1 cellular context compared by ENCODE assay signal in the genomic region with DNA sequence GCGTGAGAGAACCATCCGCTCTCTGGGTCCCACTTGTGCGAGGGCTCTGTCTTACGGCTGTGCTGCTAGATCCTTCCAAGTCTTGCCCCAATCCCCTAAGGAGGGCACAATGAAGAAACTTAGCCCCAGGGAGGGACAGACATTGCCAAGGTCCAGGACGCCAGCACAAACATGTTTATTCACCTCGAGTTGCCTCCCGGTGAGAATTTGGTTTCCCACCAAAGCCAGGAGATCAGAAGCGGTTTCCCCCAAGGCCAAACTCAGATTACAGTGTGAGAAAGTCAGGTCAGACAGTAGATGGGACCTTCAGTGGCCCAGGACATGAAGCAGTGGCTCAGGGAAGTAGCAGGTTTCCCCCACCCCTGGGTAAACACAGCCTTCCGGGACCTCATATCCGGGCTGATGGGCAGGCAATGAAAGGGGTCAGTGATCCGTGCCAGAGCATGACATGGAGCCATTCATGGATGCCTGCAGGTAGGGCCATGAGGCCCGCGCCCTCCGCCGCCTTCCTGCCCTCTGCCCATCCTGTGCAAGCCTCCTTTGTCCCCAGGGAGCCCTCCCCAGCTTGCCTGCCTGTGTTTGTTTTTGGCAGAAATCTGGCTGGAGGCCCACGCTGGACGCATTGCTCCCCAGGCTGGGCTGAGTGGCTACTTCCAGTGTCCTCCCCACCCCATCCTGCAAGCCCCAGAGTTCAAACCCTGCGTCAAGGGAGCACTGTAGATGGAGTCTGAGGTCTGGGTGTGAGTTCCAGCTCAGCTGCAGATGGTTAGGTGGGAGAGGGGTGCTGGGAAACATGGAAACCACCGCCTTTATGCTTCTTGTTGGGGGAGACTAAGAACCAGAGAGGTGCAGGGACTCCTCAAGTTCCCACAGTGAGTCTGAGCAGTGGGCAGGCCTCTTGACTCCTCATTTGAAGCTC.
TF ChIP-seq lines count a peak whose summit lies in the region.

No MANE protein-coding gene starts in this region.

TF ChIP-seq in HepG2, 621 proteins besides CTCF, POLR2A, EP300 and RAD21 (continued from another document and continues in another):
- TF ChIP-seq, protein P1, sequence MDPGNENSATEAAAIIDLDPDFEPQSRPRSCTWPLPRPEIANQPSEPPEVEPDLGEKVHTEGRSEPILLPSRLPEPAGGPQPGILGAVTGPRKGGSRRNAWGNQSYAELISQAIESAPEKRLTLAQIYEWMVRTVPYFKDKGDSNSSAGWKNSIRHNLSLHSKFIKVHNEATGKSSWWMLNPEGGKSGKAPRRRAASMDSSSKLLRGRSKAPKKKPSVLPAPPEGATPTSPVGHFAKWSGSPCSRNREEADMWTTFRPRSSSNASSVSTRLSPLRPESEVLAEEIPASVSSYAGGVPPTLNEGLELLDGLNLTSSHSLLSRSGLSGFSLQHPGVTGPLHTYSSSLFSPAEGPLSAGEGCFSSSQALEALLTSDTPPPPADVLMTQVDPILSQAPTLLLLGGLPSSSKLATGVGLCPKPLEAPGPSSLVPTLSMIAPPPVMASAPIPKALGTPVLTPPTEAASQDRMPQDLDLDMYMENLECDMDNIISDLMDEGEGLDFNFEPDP (CRISPR knock-in tag; conservative IDR thresholded peaks at IDR 0.05): peak; percentile 91; the same call in 1 of the 2 replicates
- TF ChIP-seq ZNF10 (CRISPR knock-in tag; IDR thresholded peaks at IDR 0.05; ENCODE audit: borderline replicate concordance, low read depth) (no peak), FLYWCH1 (CRISPR knock-in tag; IDR thresholded peaks at IDR 0.05) (peak; percentile 19; the same call in 1 of the 2 replicates), KAT8 (CRISPR knock-in tag; IDR thresholded peaks at IDR 0.05) (peak; percentile 92), RARG (CRISPR knock-in tag; IDR thresholded peaks at IDR 0.05; ENCODE audit: low read depth) (peak; percentile 97; the same call in 1 of the 2 replicates), PHF8 (CRISPR knock-in tag; IDR thresholded peaks at IDR 0.05) (peak; percentile 77), AKAP8 (CRISPR knock-in tag; IDR thresholded peaks at IDR 0.05) (peak; percentile 96; the same call in 1 of the 2 replicates), CHD2 (IDR thresholded peaks at IDR 0.05; ENCODE audit: low read depth, low read length) (no peak), ZBTB38 (CRISPR knock-in tag; IDR thresholded peaks at IDR 0.05) (0 out of 2 replicates have a peak, but pooled peaks have one; percentile 37), GLI4 (CRISPR knock-in tag; IDR thresholded peaks at IDR 0.05; ENCODE audit: borderline replicate concordance) (no peak), ZFY (CRISPR knock-in tag; IDR thresholded peaks at IDR 0.05) (peak; percentile 59; the same call in 1 of the 2 replicates), ZNF792 (CRISPR knock-in tag; IDR thresholded peaks at IDR 0.05) (peak; percentile 99), JUND (CRISPR knock-in tag; IDR thresholded peaks at IDR 0.05) (peak; percentile 84), ZNF484 (CRISPR knock-in tag; IDR thresholded peaks at IDR 0.05; ENCODE audit: borderline replicate concordance, low read depth) (peak; percentile 87; the same call in 1 of the 2 replicates), ZBTB20 (CRISPR knock-in tag; IDR thresholded peaks at IDR 0.05; ENCODE audit: borderline replicate concordance, low read depth) (peak; percentile 91; the same call in 1 of the 2 replicates), REL (CRISPR knock-in tag; conservative IDR thresholded peaks at IDR 0.05) (peak; percentile 69; the same call in 1 of the 2 replicates), ZNF563 (CRISPR knock-in tag; IDR thresholded peaks at IDR 0.05) (peak; percentile 67; the same call in 1 of the 2 replicates), ARHGAP35 (CRISPR knock-in tag; IDR thresholded peaks at IDR 0.05; ENCODE audit: borderline replicate concordance) (no peak; the same call in 1 of the 2 replicates), ZNF224 (CRISPR knock-in tag; IDR thresholded peaks at IDR 0.05) (peak; percentile 79), MIER3 (CRISPR knock-in tag; IDR thresholded peaks at IDR 0.05; ENCODE audit: borderline replicate concordance) (peak; percentile 99), ZNF432 (CRISPR knock-in tag; IDR thresholded peaks at IDR 0.05; ENCODE audit: borderline replicate concordance) (no peak; the same call in 1 of the 2 replicates), SMARCC2 (IDR thresholded peaks at IDR 0.05) (no peak), ZNF3 (CRISPR knock-in tag; IDR thresholded peaks at IDR 0.05) (no peak; the same call in 1 of the 2 replicates), ZNF350 (CRISPR knock-in tag; IDR thresholded peaks at IDR 0.05; ENCODE audit: borderline replicate concordance, low read depth) (peak; percentile 100)
- TF ChIP-seq, protein P2, sequence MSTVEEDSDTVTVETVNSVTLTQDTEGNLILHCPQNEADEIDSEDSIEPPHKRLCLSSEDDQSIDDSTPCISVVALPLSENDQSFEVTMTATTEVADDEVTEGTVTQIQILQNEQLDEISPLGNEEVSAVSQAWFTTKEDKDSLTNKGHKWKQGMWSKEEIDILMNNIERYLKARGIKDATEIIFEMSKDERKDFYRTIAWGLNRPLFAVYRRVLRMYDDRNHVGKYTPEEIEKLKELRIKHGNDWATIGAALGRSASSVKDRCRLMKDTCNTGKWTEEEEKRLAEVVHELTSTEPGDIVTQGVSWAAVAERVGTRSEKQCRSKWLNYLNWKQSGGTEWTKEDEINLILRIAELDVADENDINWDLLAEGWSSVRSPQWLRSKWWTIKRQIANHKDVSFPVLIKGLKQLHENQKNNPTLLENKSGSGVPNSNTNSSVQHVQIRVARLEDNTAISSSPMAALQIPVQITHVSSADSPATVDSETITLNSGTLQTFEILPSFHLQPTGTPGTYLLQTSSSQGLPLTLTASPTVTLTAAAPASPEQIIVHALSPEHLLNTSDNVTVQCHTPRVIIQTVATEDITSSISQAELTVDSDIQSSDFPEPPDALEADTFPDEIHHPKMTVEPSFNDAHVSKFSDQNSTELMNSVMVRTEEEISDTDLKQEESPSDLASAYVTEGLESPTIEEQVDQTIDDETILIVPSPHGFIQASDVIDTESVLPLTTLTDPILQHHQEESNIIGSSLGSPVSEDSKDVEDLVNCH (CRISPR knock-in tag; IDR thresholded peaks at IDR 0.05): 0 out of 2 replicates have a peak, but pooled peaks have one; percentile 91
- TF ChIP-seq, protein P3, sequence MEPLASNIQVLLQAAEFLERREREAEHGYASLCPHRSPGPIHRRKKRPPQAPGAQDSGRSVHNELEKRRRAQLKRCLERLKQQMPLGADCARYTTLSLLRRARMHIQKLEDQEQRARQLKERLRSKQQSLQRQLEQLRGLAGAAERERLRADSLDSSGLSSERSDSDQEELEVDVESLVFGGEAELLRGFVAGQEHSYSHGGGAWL (CRISPR knock-in tag; IDR thresholded peaks at IDR 0.05): peak; percentile 87
- TF ChIP-seq, protein P4, sequence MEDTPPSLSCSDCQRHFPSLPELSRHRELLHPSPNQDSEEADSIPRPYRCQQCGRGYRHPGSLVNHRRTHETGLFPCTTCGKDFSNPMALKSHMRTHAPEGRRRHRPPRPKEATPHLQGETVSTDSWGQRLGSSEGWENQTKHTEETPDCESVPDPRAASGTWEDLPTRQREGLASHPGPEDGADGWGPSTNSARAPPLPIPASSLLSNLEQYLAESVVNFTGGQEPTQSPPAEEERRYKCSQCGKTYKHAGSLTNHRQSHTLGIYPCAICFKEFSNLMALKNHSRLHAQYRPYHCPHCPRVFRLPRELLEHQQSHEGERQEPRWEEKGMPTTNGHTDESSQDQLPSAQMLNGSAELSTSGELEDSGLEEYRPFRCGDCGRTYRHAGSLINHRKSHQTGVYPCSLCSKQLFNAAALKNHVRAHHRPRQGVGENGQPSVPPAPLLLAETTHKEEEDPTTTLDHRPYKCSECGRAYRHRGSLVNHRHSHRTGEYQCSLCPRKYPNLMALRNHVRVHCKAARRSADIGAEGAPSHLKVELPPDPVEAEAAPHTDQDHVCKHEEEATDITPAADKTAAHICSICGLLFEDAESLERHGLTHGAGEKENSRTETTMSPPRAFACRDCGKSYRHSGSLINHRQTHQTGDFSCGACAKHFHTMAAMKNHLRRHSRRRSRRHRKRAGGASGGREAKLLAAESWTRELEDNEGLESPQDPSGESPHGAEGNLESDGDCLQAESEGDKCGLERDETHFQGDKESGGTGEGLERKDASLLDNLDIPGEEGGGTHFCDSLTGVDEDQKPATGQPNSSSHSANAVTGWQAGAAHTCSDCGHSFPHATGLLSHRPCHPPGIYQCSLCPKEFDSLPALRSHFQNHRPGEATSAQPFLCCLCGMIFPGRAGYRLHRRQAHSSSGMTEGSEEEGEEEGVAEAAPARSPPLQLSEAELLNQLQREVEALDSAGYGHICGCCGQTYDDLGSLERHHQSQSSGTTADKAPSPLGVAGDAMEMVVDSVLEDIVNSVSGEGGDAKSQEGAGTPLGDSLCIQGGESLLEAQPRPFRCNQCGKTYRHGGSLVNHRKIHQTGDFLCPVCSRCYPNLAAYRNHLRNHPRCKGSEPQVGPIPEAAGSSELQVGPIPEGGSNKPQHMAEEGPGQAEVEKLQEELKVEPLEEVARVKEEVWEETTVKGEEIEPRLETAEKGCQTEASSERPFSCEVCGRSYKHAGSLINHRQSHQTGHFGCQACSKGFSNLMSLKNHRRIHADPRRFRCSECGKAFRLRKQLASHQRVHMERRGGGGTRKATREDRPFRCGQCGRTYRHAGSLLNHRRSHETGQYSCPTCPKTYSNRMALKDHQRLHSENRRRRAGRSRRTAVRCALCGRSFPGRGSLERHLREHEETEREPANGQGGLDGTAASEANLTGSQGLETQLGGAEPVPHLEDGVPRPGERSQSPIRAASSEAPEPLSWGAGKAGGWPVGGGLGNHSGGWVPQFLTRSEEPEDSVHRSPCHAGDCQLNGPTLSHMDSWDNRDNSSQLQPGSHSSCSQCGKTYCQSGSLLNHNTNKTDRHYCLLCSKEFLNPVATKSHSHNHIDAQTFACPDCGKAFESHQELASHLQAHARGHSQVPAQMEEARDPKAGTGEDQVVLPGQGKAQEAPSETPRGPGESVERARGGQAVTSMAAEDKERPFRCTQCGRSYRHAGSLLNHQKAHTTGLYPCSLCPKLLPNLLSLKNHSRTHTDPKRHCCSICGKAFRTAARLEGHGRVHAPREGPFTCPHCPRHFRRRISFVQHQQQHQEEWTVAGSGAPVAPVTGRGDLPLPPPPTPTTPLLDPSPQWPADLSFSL (CRISPR knock-in tag; IDR thresholded peaks at IDR 0.05): no peak; the same call in 1 of the 2 replicates
- TF ChIP-seq, protein P5, sequence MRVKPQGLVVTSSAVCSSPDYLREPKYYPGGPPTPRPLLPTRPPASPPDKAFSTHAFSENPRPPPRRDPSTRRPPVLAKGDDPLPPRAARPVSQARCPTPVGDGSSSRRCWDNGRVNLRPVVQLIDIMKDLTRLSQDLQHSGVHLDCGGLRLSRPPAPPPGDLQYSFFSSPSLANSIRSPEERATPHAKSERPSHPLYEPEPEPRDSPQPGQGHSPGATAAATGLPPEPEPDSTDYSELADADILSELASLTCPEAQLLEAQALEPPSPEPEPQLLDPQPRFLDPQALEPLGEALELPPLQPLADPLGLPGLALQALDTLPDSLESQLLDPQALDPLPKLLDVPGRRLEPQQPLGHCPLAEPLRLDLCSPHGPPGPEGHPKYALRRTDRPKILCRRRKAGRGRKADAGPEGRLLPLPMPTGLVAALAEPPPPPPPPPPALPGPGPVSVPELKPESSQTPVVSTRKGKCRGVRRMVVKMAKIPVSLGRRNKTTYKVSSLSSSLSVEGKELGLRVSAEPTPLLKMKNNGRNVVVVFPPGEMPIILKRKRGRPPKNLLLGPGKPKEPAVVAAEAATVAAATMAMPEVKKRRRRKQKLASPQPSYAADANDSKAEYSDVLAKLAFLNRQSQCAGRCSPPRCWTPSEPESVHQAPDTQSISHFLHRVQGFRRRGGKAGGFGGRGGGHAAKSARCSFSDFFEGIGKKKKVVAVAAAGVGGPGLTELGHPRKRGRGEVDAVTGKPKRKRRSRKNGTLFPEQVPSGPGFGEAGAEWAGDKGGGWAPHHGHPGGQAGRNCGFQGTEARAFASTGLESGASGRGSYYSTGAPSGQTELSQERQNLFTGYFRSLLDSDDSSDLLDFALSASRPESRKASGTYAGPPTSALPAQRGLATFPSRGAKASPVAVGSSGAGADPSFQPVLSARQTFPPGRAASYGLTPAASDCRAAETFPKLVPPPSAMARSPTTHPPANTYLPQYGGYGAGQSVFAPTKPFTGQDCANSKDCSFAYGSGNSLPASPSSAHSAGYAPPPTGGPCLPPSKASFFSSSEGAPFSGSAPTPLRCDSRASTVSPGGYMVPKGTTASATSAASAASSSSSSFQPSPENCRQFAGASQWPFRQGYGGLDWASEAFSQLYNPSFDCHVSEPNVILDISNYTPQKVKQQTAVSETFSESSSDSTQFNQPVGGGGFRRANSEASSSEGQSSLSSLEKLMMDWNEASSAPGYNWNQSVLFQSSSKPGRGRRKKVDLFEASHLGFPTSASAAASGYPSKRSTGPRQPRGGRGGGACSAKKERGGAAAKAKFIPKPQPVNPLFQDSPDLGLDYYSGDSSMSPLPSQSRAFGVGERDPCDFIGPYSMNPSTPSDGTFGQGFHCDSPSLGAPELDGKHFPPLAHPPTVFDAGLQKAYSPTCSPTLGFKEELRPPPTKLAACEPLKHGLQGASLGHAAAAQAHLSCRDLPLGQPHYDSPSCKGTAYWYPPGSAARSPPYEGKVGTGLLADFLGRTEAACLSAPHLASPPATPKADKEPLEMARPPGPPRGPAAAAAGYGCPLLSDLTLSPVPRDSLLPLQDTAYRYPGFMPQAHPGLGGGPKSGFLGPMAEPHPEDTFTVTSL (CRISPR knock-in tag; IDR thresholded peaks at IDR 0.05; ENCODE audit: borderline replicate concordance): peak; percentile 94
- TF ChIP-seq, protein P6, sequence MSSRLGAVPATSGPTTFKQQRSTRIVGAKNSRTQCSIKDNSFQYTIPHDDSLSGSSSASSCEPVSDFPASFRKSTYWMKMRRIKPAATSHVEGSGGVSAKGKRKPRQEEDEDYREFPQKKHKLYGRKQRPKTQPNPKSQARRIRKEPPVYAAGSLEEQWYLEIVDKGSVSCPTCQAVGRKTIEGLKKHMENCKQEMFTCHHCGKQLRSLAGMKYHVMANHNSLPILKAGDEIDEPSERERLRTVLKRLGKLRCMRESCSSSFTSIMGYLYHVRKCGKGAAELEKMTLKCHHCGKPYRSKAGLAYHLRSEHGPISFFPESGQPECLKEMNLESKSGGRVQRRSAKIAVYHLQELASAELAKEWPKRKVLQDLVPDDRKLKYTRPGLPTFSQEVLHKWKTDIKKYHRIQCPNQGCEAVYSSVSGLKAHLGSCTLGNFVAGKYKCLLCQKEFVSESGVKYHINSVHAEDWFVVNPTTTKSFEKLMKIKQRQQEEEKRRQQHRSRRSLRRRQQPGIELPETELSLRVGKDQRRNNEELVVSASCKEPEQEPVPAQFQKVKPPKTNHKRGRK (CRISPR knock-in tag; IDR thresholded peaks at IDR 0.05): peak; percentile 83; the same call in 1 of the 2 replicates
- TF ChIP-seq, protein P7, sequence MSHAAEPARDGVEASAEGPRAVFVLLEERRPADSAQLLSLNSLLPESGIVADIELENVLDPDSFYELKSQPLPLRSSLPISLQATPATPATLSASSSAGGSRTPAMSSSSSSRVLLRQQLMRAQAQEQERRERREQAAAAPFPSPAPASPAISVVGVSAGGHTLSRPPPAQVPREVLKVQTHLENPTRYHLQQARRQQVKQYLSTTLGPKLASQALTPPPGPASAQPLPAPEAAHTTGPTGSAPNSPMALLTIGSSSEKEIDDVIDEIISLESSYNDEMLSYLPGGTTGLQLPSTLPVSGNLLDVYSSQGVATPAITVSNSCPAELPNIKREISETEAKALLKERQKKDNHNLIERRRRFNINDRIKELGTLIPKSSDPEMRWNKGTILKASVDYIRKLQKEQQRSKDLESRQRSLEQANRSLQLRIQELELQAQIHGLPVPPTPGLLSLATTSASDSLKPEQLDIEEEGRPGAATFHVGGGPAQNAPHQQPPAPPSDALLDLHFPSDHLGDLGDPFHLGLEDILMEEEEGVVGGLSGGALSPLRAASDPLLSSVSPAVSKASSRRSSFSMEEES (CRISPR knock-in tag; IDR thresholded peaks at IDR 0.05): peak; percentile 96
